ENCODE assay signal across 8 cellular contexts in the genomic region with DNA sequence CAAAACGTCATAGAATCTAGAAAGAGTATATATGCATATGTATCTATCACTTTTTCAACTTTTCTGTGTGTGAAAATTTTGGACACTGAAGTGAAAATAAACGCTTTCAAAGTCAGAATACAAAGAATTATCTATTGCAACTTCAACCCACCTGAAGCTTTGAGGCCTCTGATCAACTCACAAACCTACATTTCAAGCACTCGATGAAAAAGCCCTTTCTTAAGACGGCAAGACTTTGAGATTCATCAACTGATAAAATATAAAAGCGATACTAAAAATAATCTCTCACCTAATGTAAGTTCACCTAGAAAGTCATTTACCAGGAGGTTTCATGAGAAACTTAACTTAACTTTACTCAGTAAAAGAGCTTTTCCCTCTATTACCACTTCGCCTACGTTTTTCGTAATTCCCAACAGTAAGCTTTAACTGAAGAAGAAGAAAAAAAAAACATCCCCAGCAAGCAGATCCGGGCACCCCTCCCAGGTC. TPM values are rescaled to one million over a fixed set of nuclear protein-coding genes. Genes with fewer than 3 reads are reported as not detected.
DNase-seq lines count a peak whose midpoint lies in the region; ATAC-seq and TF ChIP-seq lines count a peak whose summit lies in the region.

No MANE protein-coding gene starts in this region.

- no peaks in the 10 kb centered on the region for H3K9me3 ChIP-seq in PC-9 (ENCODE audit: insufficient read depth, low read depth)

- peak overlapping the region; percentile 85 for H3K4me2 ChIP-seq in PC-9

- H3F3A ChIP-seq in PC-9 (ENCODE audit: insufficient read depth, low read depth), result peaks cover 30% of the 10 kb centered on the region

- H3K79me2 ChIP-seq in PC-9 (ENCODE audit: low read depth), result peaks cover 56% of the 10 kb centered on the region

- BruUV-seq in PC-9 (replicated peaks; lab: Mats Ljungman, UMichigan), result no TSS peak

- H2AFZ ChIP-seq in PC-9, result peak overlapping the region; percentile 99

- no peaks in the 10 kb centered on the region for H3K27me3 ChIP-seq in PC-9 (ENCODE audit: insufficient read depth, low read depth)

- H3K4me3 ChIP-seq in GM12865 (ENCODE audit: low read depth, low read length), result peak overlapping the region; percentile 100
- H3K4me3 ChIP-seq in PC-9, result peak overlapping the region; percentile 93
- H3K4me3 ChIP-seq in epithelial cell of esophagus (ENCODE audit: low read length), result peak overlapping the region; percentile 96

- intact Hi-C loops in PC-9 (cut with micrococcal nuclease; ENCODE audit: unreplicated experiment), result loop anchor here (1.0 to 2.0 kb wide), 3 partner anchors 59 to 412 kb away; partner anchors contain the start of gene SUB1

- POLR2A ChIA-PET in PC-9 (lab: Charles Lee; ENCODE audit: unreplicated experiment), result interaction anchor here (0.5 to 1.1 kb wide), 6 partner anchors 21 to 787 kb away, joined by 3 to 9 read pairs (median 4); no protein-coding TSS in a partner anchor

- TF ChIP-seq CTCF in GM12865 (IDR thresholded peaks at IDR 0.05; ENCODE audit: insufficient read depth, low read depth, low read length, missing control alignments) (no peak), PC-9 (conservative IDR thresholded peaks at IDR 0.05) (no peak), epithelial cell of esophagus (IDR thresholded peaks at IDR 0.05; ENCODE audit: insufficient read depth, low read depth, low read length, missing control alignments) (no peak), omental fat pad (IDR thresholded peaks at IDR 0.05) (no peak)

- H4K20me1 ChIP-seq in PC-9 (ENCODE audit: insufficient read depth), result peaks cover 50% of the 10 kb centered on the region

- DNase-seq in GM12865 (ENCODE audit: low read depth) (no peak), PC-9 (peak in 1 of 2 experiments; percentile 40), epithelial cell of esophagus (ENCODE audit: low read depth) (peak; percentile 35), omental fat pad (ENCODE audit: low spot score) (no peak), nucleus accumbens (lab: John Stamatoyannopoulos, UW) (no peak), NCI-H446 treated with DMSO at 0.1 percent for 48 hours (lab: John Stamatoyannopoulos, UW) (no peak), COR-L47 (lab: John Stamatoyannopoulos, UW) (no peak)

- peak overlapping the region; percentile 95 for H3K27ac ChIP-seq in PC-9

- no peaks in the 10 kb centered on the region for H3K9me2 ChIP-seq in PC-9 (ENCODE audit: insufficient read depth)

- CTCF ChIA-PET in PC-9 (lab: Charles Lee), result interaction anchor here (0.6 to 1.2 kb wide), 3 partner anchors 21 to 61 kb away, joined by 4 read pairs; no protein-coding TSS in a partner anchor

- H3K4me1 ChIP-seq in PC-9 (replicated peaks; ENCODE audit: insufficient read depth), result peaks cover 43% of the 10 kb centered on the region

- peak; percentile 1 for ATAC-seq in omental fat pad (ENCODE audit: low FRiP score)
- ATAC-seq in HG03045 (IDR thresholded peaks at IDR 0.05; ENCODE audit: unreplicated experiment), result no peak

- H3K36me3 ChIP-seq in PC-9 (ENCODE audit: low read depth), result peaks cover 35% of the 10 kb centered on the region

RNA-seq across cellular contexts. Expression of gene GOLPH3, which starts 1.2 kb away (rescaled TPM):
- total RNA-seq in PC-9 (2021) (179 and 267 TPM in 2 replicates), omental fat pad (10 to 100 TPM; 75.3 to 87.2 (median 84.0) TPM)
